ENCODE assay signal across 16 cellular contexts in the genomic region with DNA sequence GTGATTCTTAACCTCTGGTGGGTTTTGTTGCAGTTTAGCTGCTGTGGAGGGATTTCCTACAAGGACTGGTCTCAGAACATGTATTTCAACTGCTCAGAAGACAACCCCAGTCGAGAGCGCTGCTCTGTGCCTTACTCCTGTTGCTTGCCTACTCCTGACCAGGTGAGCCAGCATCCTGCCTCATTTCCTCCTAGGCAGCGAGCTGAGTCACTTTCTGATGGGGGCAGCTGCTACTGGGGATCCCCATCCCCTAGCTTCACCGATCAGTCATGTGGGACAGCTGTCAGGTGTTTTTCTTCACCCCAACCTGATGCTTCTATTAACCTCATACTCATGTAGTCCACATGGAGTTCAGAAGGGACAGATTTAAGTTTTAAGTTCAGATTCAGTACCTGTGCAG. TPM values are rescaled to one million over a fixed set of nuclear protein-coding genes. Genes with fewer than 3 reads are reported as not detected.
DNase-seq lines count a peak whose midpoint lies in the region; ATAC-seq and TF ChIP-seq lines count a peak whose summit lies in the region.
"Had no signal": no experiment of that assay in that cellular context is flagged by ENCODE, and none has a peak within 500 bp of the region (broad histone marks: within the 10 kb centered on the region; RNA-seq: fewer than 3 reads in every experiment).

No MANE protein-coding gene starts in this region.

- intact Hi-C loops in activated CD4-positive, alpha-beta memory T cell treated with anti-CD3 and anti-CD28 coated beads for 36 hours (cut with micrococcal nuclease), result no loop called here

- in situ Hi-C loops in KBM-7 (cut with MboI; ENCODE audit: low pct_unique_long_range_greater_than_20kb, low sequenced_read_pairs), result no loop called here

- H3K4me3 Mint-ChIP-seq in activated CD4-positive, alpha-beta memory T cell treated with anti-CD3 and anti-CD28 coated beads for 36 hours, result no peak overlapping the region
- H3K4me3 Mint-ChIP-seq in activated CD4-positive, alpha-beta memory T cell treated with anti-CD3 and anti-CD28 coated beads, Interleukin-2, amount 10 ng/mL, durations not matched to agents 7 days and 5 days, result no peak overlapping the region
- peak overlapping the region in 5 of 8 donors; percentile 1 to 83 (median 13) for H3K4me3 Mint-ChIP-seq in naive B cell
- H3K4me3 Mint-ChIP-seq in type B pancreatic cell, result no peak overlapping the region

- peak; percentile 47 for ATAC-seq in HG03064 (IDR thresholded peaks at IDR 0.05; ENCODE audit: low read depth, unreplicated experiment)
- peak; percentile 66 to 73 for ATAC-seq in naive B cell (ENCODE audit: low read depth in 2 of 2)
- ATAC-seq: A549, body of pancreas, gastrocnemius medialis, left cardiac atrium had no signal

- peak; percentile 35 for DNase-seq in activated CD4-positive, alpha-beta memory T cell treated with anti-CD3 and anti-CD28 coated beads for 36 hours
- no peak for DNase-seq in activated CD4-positive, alpha-beta memory T cell treated with anti-CD3 and anti-CD28 coated beads, Interleukin-2, amount 10 ng/mL, durations not matched to agents 7 days and 5 days
- DNase-seq in GM20000 (ENCODE audit: low spot score) (peak; percentile 82), naive B cell (peak; percentile 46), type B pancreatic cell (ENCODE audit: extremely low spot score, unreplicated experiment) (no peak), KBM-7 (no peak), NCI-H526 (lab: John Stamatoyannopoulos, UW) (no peak)
- DNase-seq: activated effector memory CD4-positive, alpha-beta T cell treated with Interleukin-2 at 50 U/mL for 16 hours; body of pancreas; effector memory CD4-positive, alpha-beta T cell; gastrocnemius medialis; left cardiac atrium; NCI-H345; SW 1271 had no signal

- no peaks in the 10 kb centered on the region for H3K36me3 Mint-ChIP-seq in activated CD4-positive, alpha-beta memory T cell treated with anti-CD3 and anti-CD28 coated beads for 36 hours
- no peaks in the 10 kb centered on the region for H3K36me3 Mint-ChIP-seq in activated CD4-positive, alpha-beta memory T cell treated with anti-CD3 and anti-CD28 coated beads, Interleukin-2, amount 10 ng/mL, durations not matched to agents 7 days and 5 days (ENCODE audit: low read depth)
- H3K36me3 Mint-ChIP-seq in naive B cell, result peaks cover 9 to 27% of the 10 kb centered on the region in 2 donors
- no peaks in the 10 kb centered on the region for H3K36me3 Mint-ChIP-seq in type B pancreatic cell

- no peak overlapping the region for H3K27ac Mint-ChIP-seq in activated CD4-positive, alpha-beta memory T cell treated with anti-CD3 and anti-CD28 coated beads for 36 hours
- no peak overlapping the region for H3K27ac Mint-ChIP-seq in activated CD4-positive, alpha-beta memory T cell treated with anti-CD3 and anti-CD28 coated beads, Interleukin-2, amount 10 ng/mL, durations not matched to agents 7 days and 5 days
- peak overlapping the region; percentile 5 to 94 (median 88) for H3K27ac Mint-ChIP-seq in naive B cell
- H3K27ac Mint-ChIP-seq in type B pancreatic cell, result no peak overlapping the region

- H3K9me3 Mint-ChIP-seq in activated CD4-positive, alpha-beta memory T cell treated with anti-CD3 and anti-CD28 coated beads for 36 hours, result no peaks in the 10 kb centered on the region
- H3K9me3 Mint-ChIP-seq in activated CD4-positive, alpha-beta memory T cell treated with anti-CD3 and anti-CD28 coated beads, Interleukin-2, amount 10 ng/mL, durations not matched to agents 7 days and 5 days, result no peaks in the 10 kb centered on the region
- no peaks in the 10 kb centered on the region for H3K9me3 Mint-ChIP-seq in naive B cell
- no peaks in the 10 kb centered on the region for H3K9me3 Mint-ChIP-seq in type B pancreatic cell

- peaks cover 16% of the 10 kb centered on the region for H3K4me1 Mint-ChIP-seq in activated CD4-positive, alpha-beta memory T cell treated with anti-CD3 and anti-CD28 coated beads for 36 hours (ENCODE audit: low read depth)
- H3K4me1 Mint-ChIP-seq in activated CD4-positive, alpha-beta memory T cell treated with anti-CD3 and anti-CD28 coated beads, Interleukin-2, amount 10 ng/mL, durations not matched to agents 7 days and 5 days, result peaks cover 18% of the 10 kb centered on the region
- H3K4me1 Mint-ChIP-seq in naive B cell, result peaks cover 45 to 80% (median 75%) of the 10 kb centered on the region in 3 donors
- peaks cover 8% of the 10 kb centered on the region for H3K4me1 Mint-ChIP-seq in type B pancreatic cell (ENCODE audit: unreplicated experiment)

- no peak for TF ChIP-seq CTCF in GM20000 (IDR thresholded peaks at IDR 0.05; ENCODE audit: extremely low read depth, missing control alignments)
- no peak for TF ChIP-seq CTCF in type B pancreatic cell (conservative IDR thresholded peaks at IDR 0.05)

- peaks cover 15% of the 10 kb centered on the region for H3K27me3 Mint-ChIP-seq in activated CD4-positive, alpha-beta memory T cell treated with anti-CD3 and anti-CD28 coated beads for 36 hours
- H3K27me3 Mint-ChIP-seq in activated CD4-positive, alpha-beta memory T cell treated with anti-CD3 and anti-CD28 coated beads, Interleukin-2, amount 10 ng/mL, durations not matched to agents 7 days and 5 days, result peaks cover 48% of the 10 kb centered on the region
- H3K27me3 Mint-ChIP-seq in naive B cell (no peaks in the 10 kb centered on the region), type B pancreatic cell (peaks cover 30% of the 10 kb centered on the region)

- POLR2A ChIA-PET in activated CD4-positive, alpha-beta memory T cell treated with anti-CD3 and anti-CD28 coated beads for 36 hours (lab: Charles Lee), result no interaction called here
- POLR2A ChIA-PET in activated CD4-positive, alpha-beta memory T cell treated with anti-CD3 and anti-CD28 coated beads, Interleukin-2, amount 10 ng/mL, durations not matched to agents 7 days and 5 days (lab: Charles Lee), result interaction anchor here (1.4 kb wide), 1 partner anchor 112 kb away, joined by 5 read pairs; the partner anchor contains the start of gene TNPO3

- CTCF ChIA-PET in activated CD4-positive, alpha-beta memory T cell treated with anti-CD3 and anti-CD28 coated beads for 36 hours (lab: Charles Lee), result interaction anchor here (1.3 to 3.5 kb wide), 3 partner anchors 41 to 51 kb away, joined by 5 to 13 read pairs (median 11); no protein-coding TSS in a partner anchor
- CTCF ChIA-PET in activated CD4-positive, alpha-beta memory T cell treated with anti-CD3 and anti-CD28 coated beads, Interleukin-2, amount 10 ng/mL, durations not matched to agents 7 days and 5 days (lab: Charles Lee), result interaction anchor here (0.8 to 4.4 kb wide), 4 partner anchors 9 to 680 kb away, joined by 3 to 46 read pairs (median 4); no protein-coding TSS in a partner anchor

RNA-seq across cellular contexts. Expression of gene SMO, which starts 21.7 kb away (rescaled TPM):
- under 1 TPM; 0.12 to 0.21 TPM for total RNA-seq in activated CD4-positive, alpha-beta memory T cell treated with anti-CD3 and anti-CD28 coated beads for 36 hours
- total RNA-seq in activated CD4-positive, alpha-beta memory T cell treated with anti-CD3 and anti-CD28 coated beads, Interleukin-2, amount 10 ng/mL, durations not matched to agents 7 days and 5 days, result not detected
- polyA plus RNA-seq in naive B cell (ENCODE audit: low read depth in 6 of 6), result under 1 TPM in 1 of 6 donors, not detected in 5; 0.14 TPM
- total RNA-seq in type B pancreatic cell (ENCODE audit: low replicate concordance), result 38.6 and 94.9 TPM in 2 replicates

RNA-seq across cellular contexts. Expression of gene TSPAN33, which starts 22.2 kb away (rescaled TPM):
- total RNA-seq in activated CD4-positive, alpha-beta memory T cell treated with anti-CD3 and anti-CD28 coated beads for 36 hours, result 1 to 10 TPM; 3.3 to 4.1 TPM
- under 1 TPM; 0.48 to 0.86 TPM for total RNA-seq in activated CD4-positive, alpha-beta memory T cell treated with anti-CD3 and anti-CD28 coated beads, Interleukin-2, amount 10 ng/mL, durations not matched to agents 7 days and 5 days
- polyA plus RNA-seq in naive B cell (ENCODE audit: low read depth in 6 of 6), result 100 to 1,000 TPM in 5 of 6 donors, 10 to 100 TPM in 1; 92.8 to 171 (median 136) TPM
- 6.3 and 13.8 TPM in 2 replicates for total RNA-seq in type B pancreatic cell (ENCODE audit: low replicate concordance)

RNA-seq across cellular contexts. Expression of gene AHCYL2, which starts 58.1 kb away (rescaled TPM):
- 10 to 100 TPM; 16.4 to 17.1 TPM for total RNA-seq in activated CD4-positive, alpha-beta memory T cell treated with anti-CD3 and anti-CD28 coated beads for 36 hours
- 10 to 100 TPM; 18.5 to 21.0 TPM for total RNA-seq in activated CD4-positive, alpha-beta memory T cell treated with anti-CD3 and anti-CD28 coated beads, Interleukin-2, amount 10 ng/mL, durations not matched to agents 7 days and 5 days
- polyA plus RNA-seq in naive B cell (ENCODE audit: low read depth in 6 of 6), result 1 to 10 TPM; 3.6 to 9.9 (median 5.3) TPM
- 15.7 and 27.8 TPM in 2 replicates for total RNA-seq in type B pancreatic cell (ENCODE audit: low replicate concordance)

Comparison
In these comparisons a context has a peak if more than half of its experiments do, and no peak if none do; other contexts are left out.
1. DNase-seq: peak in activated CD4-positive, alpha-beta memory T cell treated with anti-CD3 and anti-CD28 coated beads for 36 hours (single experiment), GM20000 (single experiment) and naive B cell (single experiment); none in activated CD4-positive, alpha-beta memory T cell treated with anti-CD3 and anti-CD28 coated beads, Interleukin-2, amount 10 ng/mL, durations not matched to agents 7 days and 5 days (single experiment), type B pancreatic cell (single experiment), KBM-7 (single experiment) and NCI-H526 (0 of 2).
2. H3K27ac Mint-ChIP-seq: peak in naive B cell (6 of 6); none in activated CD4-positive, alpha-beta memory T cell treated with anti-CD3 and anti-CD28 coated beads for 36 hours (single experiment), activated CD4-positive, alpha-beta memory T cell treated with anti-CD3 and anti-CD28 coated beads, Interleukin-2, amount 10 ng/mL, durations not matched to agents 7 days and 5 days (single experiment) and type B pancreatic cell (single experiment).
3. H3K4me3 Mint-ChIP-seq: peak in naive B cell (5 of 8); none in activated CD4-positive, alpha-beta memory T cell treated with anti-CD3 and anti-CD28 coated beads for 36 hours (single experiment), activated CD4-positive, alpha-beta memory T cell treated with anti-CD3 and anti-CD28 coated beads, Interleukin-2, amount 10 ng/mL, durations not matched to agents 7 days and 5 days (single experiment) and type B pancreatic cell (single experiment).
4. RNA of gene SMO, which starts 21.7 kb away (total RNA-seq): 38.6 to 94.9 TPM in type B pancreatic cell; 0.12 to 0.21 TPM in activated CD4-positive, alpha-beta memory T cell treated with anti-CD3 and anti-CD28 coated beads for 36 hours and not detected in activated CD4-positive, alpha-beta memory T cell treated with anti-CD3 and anti-CD28 coated beads, Interleukin-2, amount 10 ng/mL, durations not matched to agents 7 days and 5 days; every median in the first group is over 10 times any median in the second.